ENCODE assay signal across 8 cellular contexts in the genomic region with DNA sequence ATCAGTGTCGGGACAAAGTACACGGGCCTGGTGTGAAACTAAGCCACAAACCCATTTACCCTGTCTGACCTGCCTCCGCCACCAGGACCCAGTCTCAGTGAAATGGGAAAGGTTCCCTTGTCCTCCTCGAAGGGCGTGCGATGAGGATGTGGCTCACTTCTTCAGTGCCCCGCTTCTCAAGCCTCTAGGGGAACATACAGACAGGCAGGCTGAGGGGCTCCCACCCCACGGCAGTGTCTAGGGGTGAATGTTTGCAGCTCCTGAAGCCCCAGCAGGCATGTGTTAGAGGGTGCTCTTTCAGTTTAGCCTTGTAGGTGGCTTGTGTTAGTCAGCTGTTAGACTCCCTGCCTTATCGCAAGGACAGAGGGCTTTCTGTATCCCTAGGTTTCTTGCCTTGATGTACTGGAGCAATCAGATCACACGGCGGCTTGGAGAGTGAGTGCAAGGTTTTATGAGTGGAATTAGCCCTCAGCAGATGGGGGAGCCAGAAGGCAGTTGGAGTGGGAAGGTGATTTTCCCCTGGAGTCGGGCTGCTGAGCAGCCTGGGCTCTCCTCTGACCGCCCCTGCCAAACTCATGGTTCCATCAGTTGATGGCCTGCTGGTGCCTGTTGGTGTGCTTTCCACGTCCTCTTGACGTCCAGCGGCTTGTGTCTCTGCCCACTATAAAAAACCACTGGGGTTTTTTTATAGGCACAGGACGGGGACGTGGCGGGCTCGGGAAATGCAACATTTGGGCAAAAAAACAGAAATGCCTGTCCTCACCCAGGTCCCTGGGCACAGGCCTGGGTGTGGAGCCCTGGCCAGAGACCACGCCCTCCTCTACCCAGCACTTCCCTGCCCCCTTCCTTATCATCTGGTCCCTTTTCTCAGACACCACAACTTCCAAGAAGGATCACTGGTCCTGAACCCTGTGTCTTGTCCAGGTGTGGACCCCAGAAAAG. TPM values are rescaled to one million over a fixed set of nuclear protein-coding genes. Genes with fewer than 3 reads are reported as not detected.
DNase-seq lines count a peak whose midpoint lies in the region; ATAC-seq and TF ChIP-seq lines count a peak whose summit lies in the region.

No MANE protein-coding gene starts in this region.

- TSS peak; percentile 61 for BruUV-seq in OCI-LY7 (replicated peaks; lab: Mats Ljungman, UMichigan)

- H4K20me1 ChIP-seq in GM23248 (ENCODE audit: insufficient read depth) (no peaks in the 10 kb centered on the region), OCI-LY7 (ENCODE audit: insufficient read depth, low read length) (0 out of 2 replicates have a peak, but pooled peaks cover 5% of the 10 kb centered on the region)

- POLR2A ChIA-PET in OCI-LY7 (lab: Charles Lee): interaction anchor here (1.2 to 1.3 kb wide), 2 partner anchors 67 to 157 kb away, joined by 3 to 4 read pairs; no protein-coding TSS in a partner anchor

- TF ChIP-seq CTCF in OCI-LY7 (conservative IDR thresholded peaks at IDR 0.05; ENCODE audit: low read length) (no peak), astrocyte of the spinal cord (IDR thresholded peaks at IDR 0.05; ENCODE audit: low read depth, low read length) (peak; percentile 1), liver (IDR thresholded peaks at IDR 0.05; ENCODE audit: low read depth, low read length, missing input control) (no peak), type B pancreatic cell (conservative IDR thresholded peaks at IDR 0.05) (no peak)

- peak; percentile 37 for DNase-seq in Caki2 (ENCODE audit: low read depth)
- DNase-seq in GM23248: peak; percentile 69
- peak; percentile 59 for DNase-seq in OCI-LY7 (ENCODE audit: low spot score)
- DNase-seq in astrocyte of the spinal cord (ENCODE audit: low read depth, low spot score): no peak
- no peak for DNase-seq in type B pancreatic cell (ENCODE audit: extremely low spot score, unreplicated experiment)
- DNase-seq in pons (ENCODE audit: low spot score): no peak

- peak overlapping the region; percentile 93 for H3K4me3 Mint-ChIP-seq in type B pancreatic cell

- peaks cover 7% of the 10 kb centered on the region for H3K4me1 Mint-ChIP-seq in type B pancreatic cell (ENCODE audit: unreplicated experiment)

- H3K36me3 Mint-ChIP-seq in type B pancreatic cell: no peaks in the 10 kb centered on the region

- H3K27ac ChIP-seq in GM23248: peak overlapping the region; percentile 60
- peak overlapping the region; percentile 65 for H3K27ac ChIP-seq in OCI-LY7 (ENCODE audit: low read depth, low read length, poor library complexity, severe bottlenecking)
- no peak overlapping the region for H3K27ac ChIP-seq in liver (ENCODE audit: low read depth in 1 of 2, low read length in 2 of 2)

- H3K4me3 ChIP-seq in GM23248: peak overlapping the region; percentile 79
- peak overlapping the region; percentile 99 for H3K4me3 ChIP-seq in OCI-LY7 (ENCODE audit: low read depth, low read length, poor library complexity, severe bottlenecking)
- H3K4me3 ChIP-seq in astrocyte of the spinal cord (ENCODE audit: low read depth, low read length): peak overlapping the region; percentile 83
- H3K4me3 ChIP-seq in liver (ENCODE audit: low read depth in 1 of 3, low read length in 3 of 3): peak overlapping the region; percentile 20 to 97 (median 93)

- no peaks in the 10 kb centered on the region; the same call in 1 of the 2 replicates for H3F3A ChIP-seq in GM23248 (ENCODE audit: insufficient read depth)

- 3 to 4% methylated on average over 21 of the region's 21 CpGs for WGBS in GM23248 (ENCODE audit: low coverage in 1 of 2, low lambda C conversion rate in 2 of 2, missing lambda C conversion rate in 2 of 2), 2 experiments
- 21% methylated on average over 21 of the region's 21 CpGs for WGBS in liver

- intact Hi-C loops in OCI-LY7 (cut with micrococcal nuclease; ENCODE audit: unreplicated experiment): loop anchor here (1.0 to 5.0 kb wide), 2 partner anchors 64 to 105 kb away; no protein-coding TSS in a partner anchor

- H3K9me3 Mint-ChIP-seq in type B pancreatic cell: no peaks in the 10 kb centered on the region

- peaks cover 7% of the 10 kb centered on the region; the same call in 1 of the 2 replicates for H3K36me3 ChIP-seq in GM23248 (ENCODE audit: low read depth)
- peaks cover 17% of the 10 kb centered on the region for H3K36me3 ChIP-seq in OCI-LY7 (ENCODE audit: insufficient read depth, low read length)
- H3K36me3 ChIP-seq in liver (ENCODE audit: control insufficient read depth in 4 of 4, insufficient read depth in 3 of 4, low read depth in 1 of 4, low read length in 3 of 4): peaks cover 0 to 13% (median 8%) of the 10 kb centered on the region in 4 donors

- H3K9ac ChIP-seq in GM23248: peak overlapping the region; percentile 91
- H3K9ac ChIP-seq in liver (ENCODE audit: low read depth in 1 of 2, low read length in 2 of 2): no peak overlapping the region

- CTCF ChIA-PET in OCI-LY7 (lab: Charles Lee; ENCODE audit: unreplicated experiment): interaction anchor here (1.1 kb wide), 1 partner anchor 105 kb away, joined by 3 read pairs; no protein-coding TSS in a partner anchor

- H3K9me2 ChIP-seq in GM23248 (ENCODE audit: insufficient read depth) (no peaks in the 10 kb centered on the region), OCI-LY7 (ENCODE audit: insufficient read depth, low read length) (no peaks in the 10 kb centered on the region)

- in situ Hi-C loops in Caki2 (cut with HindIII; ENCODE audit: low pct_unique_long_range_greater_than_20kb, low sequenced_read_pairs): no loop called here
- in situ Hi-C loops in GM23248 (cut with MboI): loop anchor here (10.0 kb wide), 1 partner anchor 102 kb away; no protein-coding TSS in a partner anchor
- in situ Hi-C loops in astrocyte of the spinal cord (cut with HindIII; ENCODE audit: low sequenced_read_pairs): no loop called here

- H3K9me3 ChIP-seq in GM23248 (ENCODE audit: low read depth) (no peaks in the 10 kb centered on the region), OCI-LY7 (ENCODE audit: low read length) (no peaks in the 10 kb centered on the region), liver (ENCODE audit: control insufficient read depth in 4 of 4, low read length in 3 of 4) (no peaks in the 10 kb centered on the region)

- H3K27me3 Mint-ChIP-seq in type B pancreatic cell: no peaks in the 10 kb centered on the region

- H3K4me2 ChIP-seq in GM23248 (ENCODE audit: unreplicated experiment): peak overlapping the region; percentile 74
- H3K4me2 ChIP-seq in OCI-LY7 (ENCODE audit: low read length): peak overlapping the region; percentile 86

- H2AFZ ChIP-seq in GM23248 (peak overlapping the region; percentile 76), OCI-LY7 (ENCODE audit: low read length) (peak overlapping the region; percentile 49; the same call in 1 of the 2 replicates)

- TF ChIP-seq RAD21 in liver (IDR thresholded peaks at IDR 0.05): no peak

- H3K4me1 ChIP-seq in GM23248 (ENCODE audit: insufficient read depth) (peaks cover 7% of the 10 kb centered on the region), OCI-LY7 (ENCODE audit: insufficient read depth, low read length, poor library complexity, severe bottlenecking) (peaks cover 30% of the 10 kb centered on the region), liver (ENCODE audit: control insufficient read depth in 4 of 4, insufficient read depth in 4 of 4, low read length in 3 of 4) (peaks cover 4 to 22% (median 14%) of the 10 kb centered on the region in 4 donors)

- peaks cover 32% of the 10 kb centered on the region for H3K79me2 ChIP-seq in GM23248 (ENCODE audit: insufficient read depth)
- H3K79me2 ChIP-seq in OCI-LY7 (ENCODE audit: insufficient read depth, low read depth, low read length): peaks cover 28% of the 10 kb centered on the region

- ATAC-seq in GM18909 (IDR thresholded peaks at IDR 0.05; ENCODE audit: poor library complexity, unreplicated experiment): no peak

- peak overlapping the region; percentile 82 for H3K27ac Mint-ChIP-seq in type B pancreatic cell

- H3K27me3 ChIP-seq in GM23248 (replicated peaks; ENCODE audit: insufficient read depth) (no peaks in the 10 kb centered on the region), liver (ENCODE audit: control insufficient read depth in 4 of 4, insufficient read depth in 4 of 4, low read length in 3 of 4) (no peaks in the 10 kb centered on the region)

RNA-seq across cellular contexts. Expression of a gene that starts 0.8 kb away (rescaled TPM):
- total RNA-seq in Caki2 (2014; rRNA removed; shearing (Covaris generic); ENCODE audit: low replicate concordance): 64.7 and 89.7 TPM in 2 replicates
- total RNA-seq in GM23248 (2014; rRNA removed; shearing (Covaris generic)): 15.7 and 61.0 TPM in 2 replicates
- 47.7 and 51.1 TPM in 2 replicates for polyA plus RNA-seq in GM23248 (2016; fragmentation: Nextera tagmentation; extraction: Ambion mirVana)
- total RNA-seq in OCI-LY7 (2014; rRNA removed; shearing (Covaris generic)): 117 and 124 TPM in 2 replicates
- total RNA-seq in OCI-LY7 (2022): 78.2 and 88.4 TPM in 2 replicates
- total RNA-seq in liver: 10 to 100 TPM in 1 of 2 donors, 1 to 10 TPM in 1; 1.0 to 22.3 TPM
- polyA plus RNA-seq in liver: 1 to 10 TPM; 2.3 to 3.9 TPM
- total RNA-seq in type B pancreatic cell (ENCODE audit: low replicate concordance): 25.1 and 32.2 TPM in 2 replicates

RNA-seq across cellular contexts. Expression of a gene that starts 0.8 kb away (rescaled TPM):
- total RNA-seq in Caki2 (2014; rRNA removed; shearing (Covaris generic); ENCODE audit: low replicate concordance): 54.2 and 57.1 TPM in 2 replicates
- 20.8 and 21.5 TPM in 2 replicates for total RNA-seq in GM23248 (2014; rRNA removed; shearing (Covaris generic))
- polyA plus RNA-seq in GM23248 (2016; fragmentation: Nextera tagmentation; extraction: Ambion mirVana): 42.2 and 46.4 TPM in 2 replicates
- total RNA-seq in OCI-LY7 (2014; rRNA removed; shearing (Covaris generic)): 45.1 and 49.3 TPM in 2 replicates
- total RNA-seq in OCI-LY7 (2022): 45.1 and 52.3 TPM in 2 replicates
- 10 to 100 TPM; 11.4 to 12.3 TPM for total RNA-seq in liver
- polyA plus RNA-seq in liver: 10 to 100 TPM in 1 of 2 donors, 1 to 10 TPM in 1; 9.7 to 14.9 TPM
- total RNA-seq in type B pancreatic cell (ENCODE audit: low replicate concordance): 29.3 and 35.3 TPM in 2 replicates

RNA-seq across cellular contexts. Expression of a gene that starts 10.1 kb away (rescaled TPM):
- 39.4 and 123 TPM in 2 replicates for total RNA-seq in Caki2 (2014; rRNA removed; shearing (Covaris generic); ENCODE audit: low replicate concordance)
- 57.0 and 69.8 TPM in 2 replicates for total RNA-seq in GM23248 (2014; rRNA removed; shearing (Covaris generic))
- polyA plus RNA-seq in GM23248 (2016; fragmentation: Nextera tagmentation; extraction: Ambion mirVana) (38.2 and 46.5 TPM in 2 replicates), liver (10 to 100 TPM; 12.9 to 20.1 TPM)
- total RNA-seq in OCI-LY7 (2014; rRNA removed; shearing (Covaris generic)): 65.3 and 125 TPM in 2 replicates
- total RNA-seq in OCI-LY7 (2022) (58.3 and 60.9 TPM in 2 replicates), liver (10 to 100 TPM; 12.8 to 20.7 TPM), type B pancreatic cell (ENCODE audit: low replicate concordance) (32.0 and 40.7 TPM in 2 replicates)

Comparison
In these comparisons a context has a peak if more than half of its experiments do, and no peak if none do; other contexts are left out.
1. DNase-seq: peak in Caki2 (single experiment), GM23248 (single experiment) and OCI-LY7 (single experiment); none in astrocyte of the spinal cord (single experiment), type B pancreatic cell (single experiment) and pons (single experiment).
2. H3K27ac ChIP-seq: peak in GM23248 (single experiment) and OCI-LY7 (single experiment); none in liver (0 of 2).
3. Peak in every context shown above with its lines, with median percentiles within 50 percentile points of each other: H3K4me3 ChIP-seq.